ENCODE assay signal across 11 cellular contexts in the genomic region with DNA sequence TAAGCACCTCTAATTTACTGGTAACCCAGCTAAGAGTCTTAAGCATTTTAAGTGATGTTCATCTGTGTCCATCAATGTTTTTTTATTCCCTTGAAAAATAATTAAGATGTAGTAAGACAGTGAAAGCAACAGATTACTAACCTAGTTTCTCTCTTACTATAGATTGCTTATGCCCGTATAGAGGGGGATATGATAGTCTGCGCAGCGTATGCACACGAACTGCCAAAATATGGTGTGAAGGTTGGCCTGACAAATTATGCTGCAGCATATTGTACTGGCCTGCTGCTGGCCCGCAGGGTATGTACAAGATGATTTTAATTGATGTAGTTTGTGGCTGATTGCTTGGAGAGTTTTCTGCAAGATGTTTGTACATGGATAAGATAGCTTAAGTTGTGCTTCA. TPM values are rescaled to one million over a fixed set of nuclear protein-coding genes. Genes with fewer than 3 reads are reported as not detected.
DNase-seq lines count a peak whose midpoint lies in the region; ATAC-seq and TF ChIP-seq lines count a peak whose summit lies in the region.
"Had no signal": no experiment of that assay in that cellular context is flagged by ENCODE, and none has a peak within 500 bp of the region (broad histone marks: within the 10 kb centered on the region; RNA-seq: fewer than 3 reads in every experiment).

No MANE protein-coding gene starts in this region.

- no peaks in the 10 kb centered on the region for H3K27me3 ChIP-seq in fibroblast of lung (ENCODE audit: control insufficient read depth, insufficient read depth, low read length)
- H3K27me3 ChIP-seq in smooth muscle cell (ENCODE audit: low read depth): no peaks in the 10 kb centered on the region
- H3K27me3 ChIP-seq: upper lobe of left lung had no signal

- H3K4me3 Mint-ChIP-seq in activated T-cell treated with anti-CD3 and anti-CD28 coated beads, Interleukin-2, amount 50 U/mL, for 24 hours: peak overlapping the region; percentile 97
- H3K4me3 Mint-ChIP-seq in T-cell: peak overlapping the region; percentile 97 to 100 (median 99)

- no peaks in the 10 kb centered on the region for H3K9me3 ChIP-seq in fibroblast of lung (ENCODE audit: control insufficient read depth, insufficient read depth, low read depth, low read length)
- H3K9me3 ChIP-seq in smooth muscle cell (replicated peaks; ENCODE audit: low read depth): no peaks in the 10 kb centered on the region
- H3K9me3 ChIP-seq: upper lobe of left lung had no signal

- ATAC-seq in T-cell (replicated peaks in 1 of 4) (no peak), GM19467 (IDR thresholded peaks at IDR 0.05; ENCODE audit: unreplicated experiment) (no peak), HG03571 (IDR thresholded peaks at IDR 0.05; ENCODE audit: unreplicated experiment) (no peak)

- TF ChIP-seq CTCF in fibroblast of lung (conservative IDR thresholded peaks at IDR 0.05 in 1 of 2, IDR thresholded peaks at IDR 0.05 in 1 of 2; ENCODE audit: low read depth in 1 of 2, low read length in 2 of 2) (no peak), smooth muscle cell (IDR thresholded peaks at IDR 0.05; ENCODE audit: borderline replicate concordance, insufficient read depth, poor library complexity, severe bottlenecking) (no peak)

- POLR2A ChIA-PET in T-cell (lab: Charles Lee): interaction anchor here in 1 of 2 donors (0.6 kb wide), 1 partner anchor 127 kb away, joined by 4 read pairs; no protein-coding TSS in a partner anchor

- peak overlapping the region; percentile 70 for H3K4me2 ChIP-seq in fibroblast of lung (ENCODE audit: extremely low read depth, insufficient read depth, low read length)
- H3K4me2 ChIP-seq in smooth muscle cell: peak overlapping the region; percentile 82

- no peaks in the 10 kb centered on the region for H3K9me3 Mint-ChIP-seq in activated T-cell treated with anti-CD3 and anti-CD28 coated beads, Interleukin-2, amount 50 U/mL, for 24 hours
- H3K9me3 Mint-ChIP-seq in T-cell: no peaks in the 10 kb centered on the region

- H3K4me3 ChIP-seq in fibroblast of lung (replicated peaks in 1 of 4; ENCODE audit: control extremely low read depth in 1 of 4, insufficient read depth in 1 of 4, low read depth in 3 of 4, low read length in 4 of 4) (peak overlapping the region in 2 of 4 experiments; percentile 95 to 98), smooth muscle cell (peak overlapping the region; percentile 94)
- H3K4me3 ChIP-seq: lung had no signal

- H2AFZ ChIP-seq in fibroblast of lung (ENCODE audit: low read length) (no peak overlapping the region), smooth muscle cell (ENCODE audit: low read depth) (no peak overlapping the region)

- H3K4me1 ChIP-seq in fibroblast of lung (ENCODE audit: control insufficient read depth, extremely low read depth, insufficient read depth, low read length) (no peaks in the 10 kb centered on the region), smooth muscle cell (ENCODE audit: low read depth) (peaks cover 23% of the 10 kb centered on the region)

- no peak for DNase-seq in activated T-cell treated with anti-CD3 and anti-CD28 coated beads, Interleukin-2, amount 50 U/mL, for 24 hours
- no peak for DNase-seq in activated T-cell treated with anti-CD3 and anti-CD28 coated beads, Interleukin-2, amount 50 U/mL, for 48 hours
- no peak for DNase-seq in T-cell
- DNase-seq in fibroblast of lung (ENCODE audit: low read depth in 2 of 2): no peak
- no peak for DNase-seq in smooth muscle cell (lab: John Stamatoyannopoulos, UW; ENCODE audit: unreplicated experiment)
- DNase-seq in G401 (ENCODE audit: low spot score): no peak
- DNase-seq: NCI-H2029 treated with DMSO at 0.1 percent for 48 hours, upper lobe of left lung had no signal

- H3K79me2 ChIP-seq in fibroblast of lung (ENCODE audit: control insufficient read depth, insufficient read depth, low read length) (peaks cover 77% of the 10 kb centered on the region), smooth muscle cell (ENCODE audit: low read depth) (peaks cover 78% of the 10 kb centered on the region)

- H4K20me1 ChIP-seq in fibroblast of lung (ENCODE audit: control insufficient read depth, extremely low read depth, insufficient read depth, low read length): peaks cover 13% of the 10 kb centered on the region
- peaks cover 75% of the 10 kb centered on the region for H4K20me1 ChIP-seq in smooth muscle cell (ENCODE audit: low read depth)

- peak overlapping the region; percentile 100 for H3K27ac Mint-ChIP-seq in activated T-cell treated with anti-CD3 and anti-CD28 coated beads, Interleukin-2, amount 50 U/mL, for 24 hours
- H3K27ac Mint-ChIP-seq in T-cell: peak overlapping the region; percentile 92 to 99

- no peaks in the 10 kb centered on the region for H3K27me3 Mint-ChIP-seq in activated T-cell treated with anti-CD3 and anti-CD28 coated beads, Interleukin-2, amount 50 U/mL, for 24 hours
- no peaks in the 10 kb centered on the region for H3K27me3 Mint-ChIP-seq in T-cell

- peaks cover 32% of the 10 kb centered on the region for H3F3A ChIP-seq in smooth muscle cell (ENCODE audit: low read depth)

- in situ Hi-C loops in G401 (cut with HindIII; ENCODE audit: low sequenced_read_pairs): no loop called here

- H3K36me3 ChIP-seq in fibroblast of lung (ENCODE audit: control insufficient read depth, insufficient read depth, low read length): peaks cover 7% of the 10 kb centered on the region
- peaks cover 20% of the 10 kb centered on the region for H3K36me3 ChIP-seq in smooth muscle cell (ENCODE audit: low read depth)

- H3K4me1 Mint-ChIP-seq in activated T-cell treated with anti-CD3 and anti-CD28 coated beads, Interleukin-2, amount 50 U/mL, for 24 hours (ENCODE audit: low read depth): peaks cover 65% of the 10 kb centered on the region
- peaks cover 72 to 76% (median 75%) of the 10 kb centered on the region in 3 donors for H3K4me1 Mint-ChIP-seq in T-cell

- H3K36me3 Mint-ChIP-seq in activated T-cell treated with anti-CD3 and anti-CD28 coated beads, Interleukin-2, amount 50 U/mL, for 24 hours (ENCODE audit: low read depth): peaks cover 78% of the 10 kb centered on the region
- peaks cover 59% of the 10 kb centered on the region for H3K36me3 Mint-ChIP-seq in T-cell

- CTCF ChIA-PET in T-cell (lab: Charles Lee): interaction anchor here in 1 of 2 donors (1.1 kb wide), 1 partner anchor 35 kb away, joined by 3 read pairs; no protein-coding TSS in a partner anchor

- H3K9ac ChIP-seq in fibroblast of lung (ENCODE audit: insufficient read depth, low read length) (no peak overlapping the region), smooth muscle cell (ENCODE audit: low read depth) (no peak overlapping the region)

- 95% methylated on average over 5 of the region's 5 CpGs for WGBS in smooth muscle cell (ENCODE audit: low lambda C conversion rate)

- H3K27ac ChIP-seq in fibroblast of lung (ENCODE audit: insufficient read depth, low read length) (no peak overlapping the region), smooth muscle cell (ENCODE audit: low read depth) (peak overlapping the region; percentile 81)

RNA-seq across cellular contexts. Expression of gene RPL5, which starts 2.8 kb away (rescaled TPM):
- 1,000 to 10,000 TPM; 1,327 to 1,558 (median 1,433) TPM for total RNA-seq in T-cell
- total RNA-seq in fibroblast of lung: 1,198 and 2,039 TPM in 2 replicates
- polyA plus RNA-seq in fibroblast of lung: 1,777 and 2,145 TPM in 2 replicates
- 2,268 and 2,297 TPM in 2 replicates for polyA plus RNA-seq in fibroblast of lung (2012)
- polyA minus RNA-seq in fibroblast of lung (ENCODE audit: low replicate concordance): 415 and 502 TPM in 2 replicates
- total RNA-seq in smooth muscle cell: 1,043 and 1,121 TPM in 2 replicates
- polyA plus RNA-seq in smooth muscle cell: 570 and 596 TPM in 2 replicates
- total RNA-seq in G401 (2014; rRNA removed; shearing (Covaris generic)): 3,176 and 3,226 TPM in 2 replicates

RNA-seq across cellular contexts. Expression of gene EVI5, which starts 49.7 kb away (rescaled TPM):
- total RNA-seq in T-cell (1 to 10 TPM; 1.5 to 2.4 (median 2.0) TPM), fibroblast of lung (40.1 and 48.1 TPM in 2 replicates), smooth muscle cell (45.2 and 47.6 TPM in 2 replicates)
- polyA plus RNA-seq in fibroblast of lung (31.9 and 32.5 TPM in 2 replicates), smooth muscle cell (30.0 and 35.4 TPM in 2 replicates)
- polyA plus RNA-seq in fibroblast of lung (2012): 13.9 and 17.6 TPM in 2 replicates
- 5.4 and 8.8 TPM in 2 replicates for polyA minus RNA-seq in fibroblast of lung (ENCODE audit: low replicate concordance)
- total RNA-seq in G401 (2014; rRNA removed; shearing (Covaris generic)): 28.0 and 49.7 TPM in 2 replicates
